Comparison of ENCODE assay signal across 1 cellular context in genomic region chr11:68621826-68622225, GRCh38.
TF ChIP-seq lines count a peak whose summit lies in the region.

No MANE protein-coding gene starts in this region.

TF ChIP-seq in IMR-90, 13 proteins besides CTCF, POLR2A, EP300 and RAD21:
- TF ChIP-seq ELK1 (IDR thresholded peaks at IDR 0.05; ENCODE audit: borderline replicate concordance, low read depth, low read length) (no peak), NFE2L2 (IDR thresholded peaks at IDR 0.05; ENCODE audit: low read depth, low read length) (peak; percentile 39; the same call in 1 of the 2 replicates), RCOR1 (IDR thresholded peaks at IDR 0.05; ENCODE audit: insufficient replicate concordance, low read length) (no peak), SMC3 (IDR thresholded peaks at IDR 0.05; ENCODE audit: low read depth, low read length) (no peak)
